In genomic region chr19:46393456-46394397, GRCh38 we compare ENCODE assay signal across 18 cellular contexts. TPM values are rescaled to one million over a fixed set of nuclear protein-coding genes. Genes with fewer than 3 reads are reported as not detected.
DNase-seq lines count a peak whose midpoint lies in the region; ATAC-seq and TF ChIP-seq lines count a peak whose summit lies in the region.
"Had no signal": no experiment of that assay in that cellular context is flagged by ENCODE, and none has a peak within 500 bp of the region (broad histone marks: within the 10 kb centered on the region; RNA-seq: fewer than 3 reads in every experiment).

No MANE protein-coding gene starts in this region.

- H3K27me3 ChIP-seq in IMR-90 (ENCODE audit: control insufficient read depth, insufficient read depth, low read length), result no peaks in the 10 kb centered on the region
- H3K27me3 ChIP-seq in ascending aorta, result no peaks in the 10 kb centered on the region
- H3K27me3 ChIP-seq in right lobe of liver, result no peaks in the 10 kb centered on the region
- peaks cover 0 to 8% (median 0%) of the 10 kb centered on the region in 3 donors for H3K27me3 ChIP-seq in stomach

- dilution Hi-C loops in IMR-90 (cut with HindIII; ENCODE audit: low sequenced_read_pairs, unreplicated experiment), result no loop called here

- H4K5ac ChIP-seq in IMR-90 (ENCODE audit: low read depth, low read length), result no peak overlapping the region

- H3K4me1 Mint-ChIP-seq in stimulated activated naive B cell treated with anti-CD40 and anti-IgM and Interleukin-4, amounts not matched to agents 10 μg/mL and 1 μg/mL and 100 μg/mL, for 72 hours, result peaks cover 11 to 20% of the 10 kb centered on the region in 2 donors

- BruUV-seq in IMR-90 (replicated peaks; lab: Mats Ljungman, UMichigan), result no TSS peak

- peak overlapping the region; percentile 24 for H3K14ac ChIP-seq in IMR-90 (replicated peaks; ENCODE audit: low read depth, low read length)

- H4K20me1 ChIP-seq in IMR-90 (ENCODE audit: insufficient read depth, low read length), result no peaks in the 10 kb centered on the region; the same call in 1 of the 2 replicates

- peaks cover 6% of the 10 kb centered on the region for H3K9me3 ChIP-seq in IMR-90 (ENCODE audit: control insufficient read depth, insufficient read depth, low read length)
- no peaks in the 10 kb centered on the region for H3K9me3 ChIP-seq in ascending aorta
- no peaks in the 10 kb centered on the region for H3K9me3 ChIP-seq in right lobe of liver
- H3K9me3 ChIP-seq in stomach, result no peaks in the 10 kb centered on the region

- no peak for TF ChIP-seq EP300 in stomach (IDR thresholded peaks at IDR 0.05)

- H3K4me2 ChIP-seq in IMR-90 (ENCODE audit: low read depth, low read length), result no peak overlapping the region

- H3K4me1 ChIP-seq in IMR-90 (ENCODE audit: control insufficient read depth, insufficient read depth, low read length) (peaks cover 15% of the 10 kb centered on the region), ascending aorta (peaks cover 5 to 24% of the 10 kb centered on the region in 2 donors), right lobe of liver (no peaks in the 10 kb centered on the region), stomach (peaks cover 7 to 25% (median 12%) of the 10 kb centered on the region in 4 donors)

- H3K23ac ChIP-seq in IMR-90 (ENCODE audit: low read depth, low read length), result 0 out of 2 replicates have a peak overlapping the region, but pooled peaks have one; percentile 18

- no peak overlapping the region for H2BK5ac ChIP-seq in IMR-90 (ENCODE audit: low read depth, low read length, poor library complexity, severe bottlenecking)

- peak overlapping the region; percentile 21 for H2BK20ac ChIP-seq in IMR-90 (ENCODE audit: low read depth, low read length)

- peak overlapping the region; percentile 66 for H4K91ac ChIP-seq in IMR-90 (ENCODE audit: insufficient read depth, low read depth, low read length)

- peaks cover 32 to 41% of the 10 kb centered on the region in 2 donors for H3K36me3 Mint-ChIP-seq in stimulated activated naive B cell treated with anti-CD40 and anti-IgM and Interleukin-4, amounts not matched to agents 10 μg/mL and 1 μg/mL and 100 μg/mL, for 72 hours

- no peak overlapping the region for H3K9ac ChIP-seq in IMR-90 (ENCODE audit: low read depth, low read length)

- H2AK5ac ChIP-seq in IMR-90 (ENCODE audit: low read depth, low read length), result peak overlapping the region; percentile 59

- H3K9me1 ChIP-seq in IMR-90 (ENCODE audit: insufficient read depth, low read length), result peaks cover 13% of the 10 kb centered on the region

- H3K4me3 ChIP-seq in IMR-90 (ENCODE audit: insufficient read depth, low read depth, low read length) (no peak overlapping the region), ascending aorta (no peak overlapping the region), right lobe of liver (no peak overlapping the region), stomach (no peak overlapping the region)

- ATAC-seq in IMR-90 (ENCODE audit: low read depth), result no peak
- ATAC-seq in right lobe of liver, result peak in 1 of 4 donors; percentile 6
- ATAC-seq in stimulated activated naive B cell treated with anti-CD40 and anti-IgM and Interleukin-4, amounts not matched to agents 10 μg/mL and 1 μg/mL and 100 μg/mL, for 72 hours (replicated peaks), result no peak
- ATAC-seq: effector memory CD8-positive, alpha-beta T cell had no signal

- H3K79me1 ChIP-seq in IMR-90 (ENCODE audit: low read depth in 1 of 2, low read length in 2 of 2), result 0 out of 4 replicates have a peak, but pooled peaks cover 0 to 9% of the 10 kb centered on the region in 2 experiments

- peak overlapping the region; percentile 15 for H3K27ac Mint-ChIP-seq in stimulated activated naive B cell treated with anti-CD40 and anti-IgM and Interleukin-4, amounts not matched to agents 10 μg/mL and 1 μg/mL and 100 μg/mL, for 72 hours
- H3K27ac Mint-ChIP-seq: activated CD4-positive, alpha-beta T cell treated with anti-CD3 and anti-CD28 coated beads, Interleukin-2, amount 10 ng/mL, durations not matched to agents 7 days and 5 days; effector memory CD8-positive, alpha-beta T cell had no signal

- H3K27me3 Mint-ChIP-seq in stimulated activated naive B cell treated with anti-CD40 and anti-IgM and Interleukin-4, amounts not matched to agents 10 μg/mL and 1 μg/mL and 100 μg/mL, for 72 hours, result peaks cover 0 to 4% of the 10 kb centered on the region in 2 donors
- H3K27me3 Mint-ChIP-seq: effector memory CD8-positive, alpha-beta T cell had no signal

- peak overlapping the region; percentile 61 for H3K4ac ChIP-seq in IMR-90 (ENCODE audit: low read depth, low read length)

- CTCF ChIA-PET in IMR-90 (lab: Yijun Ruan, JAX), result no interaction called here

- peaks cover 26% of the 10 kb centered on the region for H3K36me3 ChIP-seq in IMR-90 (ENCODE audit: control insufficient read depth, insufficient read depth, low read length)
- H3K36me3 ChIP-seq in ascending aorta, result peaks cover 26 to 28% of the 10 kb centered on the region in 2 donors
- H3K36me3 ChIP-seq in right lobe of liver, result peaks cover 0 to 16% (median 5%) of the 10 kb centered on the region in 4 donors
- peaks cover 26 to 50% (median 45%) of the 10 kb centered on the region in 4 donors for H3K36me3 ChIP-seq in stomach

- peak overlapping the region in 1 of 2 experiments; percentile 59; a peak in 1 of 4 replicates for H4K8ac ChIP-seq in IMR-90 (ENCODE audit: low read depth in 2 of 2, low read length in 2 of 2)

- H2AFZ ChIP-seq in IMR-90 (replicated peaks; ENCODE audit: low read length, poor library complexity), result no peak overlapping the region

- no peak for TF ChIP-seq RAD21 in IMR-90 (IDR thresholded peaks at IDR 0.05; ENCODE audit: low read length)

- H3K4me3 Mint-ChIP-seq in stimulated activated naive B cell treated with anti-CD40 and anti-IgM and Interleukin-4, amounts not matched to agents 10 μg/mL and 1 μg/mL and 100 μg/mL, for 72 hours, result no peak overlapping the region
- H3K4me3 Mint-ChIP-seq: activated CD4-positive, alpha-beta T cell treated with anti-CD3 and anti-CD28 coated beads, Interleukin-2, amount 10 ng/mL, durations not matched to agents 7 days and 5 days; effector memory CD8-positive, alpha-beta T cell; neural crest cell had no signal

- DNase-seq in IMR-90 (no peak), ascending aorta (ENCODE audit: low spot score in 2 of 2) (no peak), right lobe of liver (peak in 2 of 3 donors; percentile 18 to 53), stomach (no peak), NCI-H2171 treated with DMSO at 0.1 percent for 48 hours (lab: John Stamatoyannopoulos, UW) (no peak), GDM1 (lab: John Stamatoyannopoulos, UW) (no peak)
- no peak for DNase-seq in stimulated activated naive B cell treated with anti-CD40 and anti-IgM and Interleukin-4, amounts not matched to agents 10 μg/mL and 1 μg/mL and 100 μg/mL, for 72 hours
- DNase-seq: activated CD4-positive, alpha-beta T cell treated with anti-CD3 and anti-CD28 coated beads, Interleukin-2, amount 10 ng/mL, durations not matched to agents 7 days and 5 days; caudate nucleus; effector memory CD8-positive, alpha-beta T cell; foreskin melanocyte; NCI-H1048; NCI-H82; stimulated activated naive CD4-positive, alpha-beta T cell; T1000 had no signal

- no peak overlapping the region for H3K56ac ChIP-seq in IMR-90 (ENCODE audit: extremely low read depth, insufficient read depth, low read length)

- intact Hi-C loops in IMR-90 (cut with micrococcal nuclease), result loop anchor here (2.0 kb wide), 2 partner anchors 47 to 113 kb away; partner anchors contain the start of gene PPP5C
- intact Hi-C loops in ascending aorta (cut with DNase I), result loop anchor here (5.0 to 10.0 kb wide), 2 partner anchors 111 to 211 kb away; partner anchors contain the start of gene CALM3
- intact Hi-C loops in right lobe of liver (cut with DNase I), result loop anchor here in 1 of 2 donors (10.0 kb wide), 1 partner anchor 49 kb away; the partner anchor contains the start of gene PPP5C
- intact Hi-C loops in stomach (cut with DNase I; ENCODE audit: low total_unique reads), result loop anchor here (5.0 kb wide), 1 partner anchor 94 kb away; no protein-coding TSS in a partner anchor

- H3K9me3 Mint-ChIP-seq in stimulated activated naive B cell treated with anti-CD40 and anti-IgM and Interleukin-4, amounts not matched to agents 10 μg/mL and 1 μg/mL and 100 μg/mL, for 72 hours, result no peaks in the 10 kb centered on the region
- H3K9me3 Mint-ChIP-seq: activated CD4-positive, alpha-beta T cell treated with anti-CD3 and anti-CD28 coated beads, Interleukin-2, amount 10 ng/mL, durations not matched to agents 7 days and 5 days; activated naive CD4-positive, alpha-beta T cell treated with anti-CD3 and anti-CD28 coated beads, Interleukin-2, amount 50 U/mL, for 72 hours; effector memory CD8-positive, alpha-beta T cell; neural crest cell had no signal

- peak overlapping the region; percentile 69; the same call in 1 of the 2 replicates for H2BK120ac ChIP-seq in IMR-90 (ENCODE audit: low read depth, low read length)

- WGBS in IMR-90 (ENCODE audit: extremely low coverage in 2 of 2, insufficient read length in 1 of 2), 2 experiments, result 89% methylated on average over 16 of the region's 21 CpGs; no CpG with 5 or more reads in 1 of the 2 experiments
- 71% methylated on average over 21 of the region's 21 CpGs for WGBS in right lobe of liver (ENCODE audit: insufficient coverage, low coverage, low lambda C conversion rate, missing lambda C conversion rate)
- 70 to 77% (median 73%) methylated on average over 19 to 21 of the region's 21 CpGs for WGBS in stomach, 5 donors

- POLR2A ChIA-PET in IMR-90 (lab: Charles Lee; ENCODE audit: unreplicated experiment), result no interaction called here

- no peak for TF ChIP-seq POLR2A in IMR-90 (IDR thresholded peaks at IDR 0.05; ENCODE audit: low read depth, low read length)
- no peak for TF ChIP-seq POLR2A in right lobe of liver (IDR thresholded peaks at IDR 0.05)
- no peak for TF ChIP-seq POLR2A in stomach (IDR thresholded peaks at IDR 0.05)

- no peak overlapping the region for H3K27ac ChIP-seq in IMR-90 (ENCODE audit: insufficient read depth, low read length)
- peak overlapping the region; percentile 52 to 66 for H3K27ac ChIP-seq in ascending aorta
- H3K27ac ChIP-seq in right lobe of liver, result no peak overlapping the region
- no peak overlapping the region for H3K27ac ChIP-seq in stomach

- no peak for TF ChIP-seq CTCF in IMR-90 (conservative IDR thresholded peaks at IDR 0.05; ENCODE audit: low read depth, low read length)
- TF ChIP-seq CTCF in ascending aorta (IDR thresholded peaks at IDR 0.05), result no peak
- no peak for TF ChIP-seq CTCF in right lobe of liver (IDR thresholded peaks at IDR 0.05)
- TF ChIP-seq CTCF in stomach (IDR thresholded peaks at IDR 0.05), result no peak

- H3K18ac ChIP-seq in IMR-90 (ENCODE audit: low read depth, low read length), result peak overlapping the region; percentile 60

- H2AK9ac ChIP-seq in IMR-90 (replicated peaks; ENCODE audit: low read depth, low read length, poor library complexity), result no peak overlapping the region

- H2BK15ac ChIP-seq in IMR-90 (ENCODE audit: low read depth, low read length), result 0 out of 3 replicates have a peak overlapping the region, but pooled peaks have one; percentile 7

- in situ Hi-C loops in IMR-90 (cut with MboI; ENCODE audit: low sequenced_read_pairs), result no loop called here

RNA-seq across cellular contexts. Expression of gene CCDC8, which starts 19.6 kb away (rescaled TPM):
- total RNA-seq in IMR-90 (2012; rRNA removed) (10.2 and 10.3 TPM in 2 replicates), ascending aorta (10.0 TPM), right lobe of liver (under 1 TPM in 5 of 6 experiments, not detected in 1; 0.26 to 0.55 (median 0.44) TPM), stomach (10 to 100 TPM in 1 of 5 donors, under 1 TPM in 2, not detected in 2; 0.29 to 22.9 (median 0.89) TPM)
- polyA plus RNA-seq in IMR-90 (2012; rRNA removed) (8.9 and 9.3 TPM in 2 replicates), stomach (1 to 10 TPM; 1.4 to 4.4 (median 3.8) TPM)
- 5.5 and 8.8 TPM in 2 replicates for polyA plus RNA-seq in IMR-90 (2012; cell fraction: cytosol; rRNA removed)
- polyA plus RNA-seq in IMR-90 (2012; cell fraction: nucleus; rRNA removed; ENCODE audit: low replicate concordance), result 3.7 and 4.1 TPM in 2 replicates
- total RNA-seq: activated CD4-positive, alpha-beta T cell treated with anti-CD3 and anti-CD28 coated beads, Interleukin-2, amount 10 ng/mL, durations not matched to agents 7 days and 5 days; activated naive CD4-positive, alpha-beta T cell treated with anti-CD3 and anti-CD28 coated beads, Interleukin-2, amount 50 U/mL, for 72 hours had no signal

RNA-seq across cellular contexts. Expression of gene PNMA8C, which starts 35.0 kb away (rescaled TPM):
- total RNA-seq in IMR-90 (2012; rRNA removed) (under 0.01 and 0.18 TPM in 2 replicates), ascending aorta (0.53 TPM), right lobe of liver (not detected), stomach (under 1 TPM in 1 of 5 donors, not detected in 4; 0.18 TPM)
- polyA plus RNA-seq in IMR-90 (2012; rRNA removed) (0.09 TPM in 1 of 2 replicates, not detected in the other), stomach (under 1 TPM in 1 of 3 donors, not detected in 2; 0.05 TPM)
- polyA plus RNA-seq in IMR-90 (2012; cell fraction: cytosol; rRNA removed), result 0.03 TPM in 1 of 2 replicates, not detected in the other
- polyA plus RNA-seq in IMR-90 (2012; cell fraction: nucleus; rRNA removed; ENCODE audit: low replicate concordance), result 0.03 and 0.13 TPM in 2 replicates
- total RNA-seq: activated CD4-positive, alpha-beta T cell treated with anti-CD3 and anti-CD28 coated beads, Interleukin-2, amount 10 ng/mL, durations not matched to agents 7 days and 5 days; activated naive CD4-positive, alpha-beta T cell treated with anti-CD3 and anti-CD28 coated beads, Interleukin-2, amount 50 U/mL, for 72 hours; lower leg skin had no signal

RNA-seq across cellular contexts. Expression of gene PPP5C, which starts 46.8 kb away (rescaled TPM):
- total RNA-seq in IMR-90 (2012; rRNA removed), result 68.9 and 80.5 TPM in 2 replicates
- 128 and 133 TPM in 2 replicates for polyA plus RNA-seq in IMR-90 (2012; rRNA removed)
- polyA plus RNA-seq in IMR-90 (2012; cell fraction: cytosol; rRNA removed), result 103 and 109 TPM in 2 replicates
- 214 and 279 TPM in 2 replicates for polyA plus RNA-seq in IMR-90 (2012; cell fraction: nucleus; rRNA removed; ENCODE audit: low replicate concordance)
- total RNA-seq in ascending aorta, result 96.1 TPM
- 10 to 100 TPM; 23.9 to 47.8 (median 36.0) TPM for total RNA-seq in right lobe of liver
- total RNA-seq in stomach, result 100 to 1,000 TPM in 1 of 5 donors, 10 to 100 TPM in 4; 54.5 to 124 (median 82.0) TPM
- polyA plus RNA-seq in stomach, result 10 to 100 TPM; 29.6 to 39.3 (median 35.4) TPM

Comparison
In these comparisons a context has a peak if more than half of its experiments do, and no peak if none do; other contexts are left out.
1. DNase-seq: peak in right lobe of liver (2 of 3); none in IMR-90 (single experiment), ascending aorta (0 of 2), stimulated activated naive B cell treated with anti-CD40 and anti-IgM and Interleukin-4, amounts not matched to agents 10 μg/mL and 1 μg/mL and 100 μg/mL, for 72 hours (single experiment), stomach (single experiment), NCI-H2171 treated with DMSO at 0.1 percent for 48 hours (single experiment) and GDM1 (single experiment).
2. H3K27ac ChIP-seq: peak in ascending aorta (2 of 2); none in IMR-90 (single experiment), right lobe of liver (0 of 3) and stomach (0 of 5).